In the genomic region with DNA sequence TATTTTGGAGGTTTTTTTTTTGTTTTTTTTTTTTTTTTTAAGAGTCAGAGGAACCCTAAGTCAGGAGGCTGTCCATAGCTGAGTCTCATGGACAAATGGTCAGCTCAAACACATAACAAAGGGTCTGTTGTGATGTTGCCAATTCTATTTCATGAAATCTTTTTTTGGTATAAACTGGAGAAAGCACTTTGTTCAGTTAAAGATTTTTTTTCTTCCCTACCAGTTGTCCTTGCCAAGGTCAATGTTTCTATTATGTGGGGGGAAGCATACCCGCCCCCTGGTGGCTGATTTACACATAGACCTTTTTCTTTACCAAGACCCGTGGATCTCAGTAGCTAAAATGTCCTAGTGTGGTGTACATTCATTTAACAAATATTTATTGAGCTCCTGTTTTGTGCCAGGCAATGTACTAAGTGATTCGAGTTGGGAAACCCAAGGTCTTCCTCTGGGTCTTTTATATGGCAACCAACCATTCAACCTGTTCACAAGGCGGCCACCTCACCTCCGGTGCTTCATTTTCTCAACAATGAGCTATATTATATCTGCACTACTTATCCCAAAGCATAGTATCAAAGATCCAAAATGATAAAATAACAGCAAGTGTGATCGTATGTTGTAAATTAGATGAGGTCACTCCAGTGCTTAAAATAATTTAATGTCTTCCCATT, we compare ENCODE assay signal across 8 cellular contexts.
DNase-seq lines count a peak whose midpoint lies in the region; ATAC-seq and TF ChIP-seq lines count a peak whose summit lies in the region.

No MANE protein-coding gene starts in this region.

- no peak overlapping the region for H3K4me3 ChIP-seq in right cardiac atrium (ENCODE audit: low read length)
- H3K4me3 ChIP-seq in spleen, result no peak overlapping the region

- H3K9me3 Mint-ChIP-seq in activated CD8-positive, alpha-beta T cell treated with anti-CD3 and anti-CD28 coated beads, Interleukin-2, amount 10 ng/mL, durations not matched to agents 7 days and 5 days (ENCODE audit: insufficient read depth), result no peaks in the 10 kb centered on the region

- POLR2A ChIA-PET in activated CD8-positive, alpha-beta T cell treated with anti-CD3 and anti-CD28 coated beads, Interleukin-2, amount 10 ng/mL, durations not matched to agents 7 days and 5 days (lab: Charles Lee), result no interaction called here

- TF ChIP-seq CTCF in spleen (IDR thresholded peaks at IDR 0.05 in 8 of 11, conservative IDR thresholded peaks at IDR 0.05 in 3 of 11), result peak in 10 of 11 experiments; percentile 38 to 69 (median 55)

- no peaks in the 10 kb centered on the region for H3K4me1 Mint-ChIP-seq in activated CD8-positive, alpha-beta T cell treated with anti-CD3 and anti-CD28 coated beads, Interleukin-2, amount 10 ng/mL, durations not matched to agents 7 days and 5 days (ENCODE audit: low read depth)

- H3K9me3 ChIP-seq in right cardiac atrium (ENCODE audit: control insufficient read depth, low read length) (no peaks in the 10 kb centered on the region), spleen (no peaks in the 10 kb centered on the region)

- ATAC-seq in GM21515 (IDR thresholded peaks at IDR 0.05; ENCODE audit: unreplicated experiment), result peak; percentile 82
- no peak for ATAC-seq in activated CD8-positive, alpha-beta T cell treated with anti-CD3 and anti-CD28 coated beads, Interleukin-2, amount 10 ng/mL, durations not matched to agents 7 days and 5 days
- ATAC-seq in right cardiac atrium, result peak; percentile 65 to 68
- ATAC-seq in HG02870 (IDR thresholded peaks at IDR 0.05; ENCODE audit: unreplicated experiment), result no peak

- H3K27me3 Mint-ChIP-seq in activated CD8-positive, alpha-beta T cell treated with anti-CD3 and anti-CD28 coated beads, Interleukin-2, amount 10 ng/mL, durations not matched to agents 7 days and 5 days (ENCODE audit: low read depth), result peaks cover 2% of the 10 kb centered on the region

- 43% methylated on average over 6 of the region's 6 CpGs for WGBS in right cardiac atrium
- WGBS in spleen, 5 donors, result 43 to 51% (median 48%) methylated on average over 6 of the region's 6 CpGs

- no peak overlapping the region for H3K27ac ChIP-seq in right cardiac atrium (ENCODE audit: low read length)
- H3K27ac ChIP-seq in spleen, result no peak overlapping the region

- CTCF ChIA-PET in activated CD8-positive, alpha-beta T cell treated with anti-CD3 and anti-CD28 coated beads, Interleukin-2, amount 10 ng/mL, durations not matched to agents 7 days and 5 days (lab: Charles Lee), result interaction anchor here (0.6 to 1.1 kb wide), 6 partner anchors 14 to 763 kb away, joined by 3 to 6 read pairs (median 3); no protein-coding TSS in a partner anchor

- TF ChIP-seq POLR2A in spleen (IDR thresholded peaks at IDR 0.05), result no peak

- H3K36me3 Mint-ChIP-seq in activated CD8-positive, alpha-beta T cell treated with anti-CD3 and anti-CD28 coated beads, Interleukin-2, amount 10 ng/mL, durations not matched to agents 7 days and 5 days (ENCODE audit: low read depth), result no peaks in the 10 kb centered on the region

- H3K4me1 ChIP-seq in right cardiac atrium (ENCODE audit: control insufficient read depth, insufficient read depth, low read length) (no peaks in the 10 kb centered on the region), spleen (no peaks in the 10 kb centered on the region)

- no peak overlapping the region for H3K4me3 Mint-ChIP-seq in activated CD8-positive, alpha-beta T cell treated with anti-CD3 and anti-CD28 coated beads, Interleukin-2, amount 10 ng/mL, durations not matched to agents 7 days and 5 days

- no peak overlapping the region for H3K27ac Mint-ChIP-seq in activated CD8-positive, alpha-beta T cell treated with anti-CD3 and anti-CD28 coated beads, Interleukin-2, amount 10 ng/mL, durations not matched to agents 7 days and 5 days

- H3K27me3 ChIP-seq in right cardiac atrium (ENCODE audit: control insufficient read depth, insufficient read depth), result no peaks in the 10 kb centered on the region
- H3K27me3 ChIP-seq in spleen (replicated peaks in 1 of 7), result peaks cover 0 to 8% (median 0%) of the 10 kb centered on the region in 7 donors

- DNase-seq in NOMO-1 (lab: John Stamatoyannopoulos, UW; ENCODE audit: unreplicated experiment in 2 of 2) (peak; percentile 4 to 25), NOMO-1 treated with dmso at 0.1 percent for 144 hours (lab: John Stamatoyannopoulos, UW; ENCODE audit: unreplicated experiment) (no peak), NCI-H1694 treated with DMSO at 0.1 percent for 48 hours (lab: John Stamatoyannopoulos, UW) (peak; percentile 38), right cardiac atrium (peak; percentile 44 to 64 (median 47)), spleen (no peak)
- DNase-seq in activated CD8-positive, alpha-beta T cell treated with anti-CD3 and anti-CD28 coated beads, Interleukin-2, amount 10 ng/mL, durations not matched to agents 7 days and 5 days, result peak; percentile 39

- H3K36me3 ChIP-seq in spleen, result no peaks in the 10 kb centered on the region

- intact Hi-C loops in right cardiac atrium (cut with DNase I) (no loop called here), spleen (cut with DNase I; ENCODE audit: low total_unique reads) (no loop called here)

Comparison
In these comparisons a context has a peak if more than half of its experiments do, and no peak if none do; other contexts are left out.
1. DNase-seq: peak in NOMO-1 (2 of 2), NCI-H1694 treated with DMSO at 0.1 percent for 48 hours (single experiment), activated CD8-positive, alpha-beta T cell treated with anti-CD3 and anti-CD28 coated beads, Interleukin-2, amount 10 ng/mL, durations not matched to agents 7 days and 5 days (single experiment) and right cardiac atrium (3 of 3); none in NOMO-1 treated with dmso at 0.1 percent for 144 hours (single experiment) and spleen (single experiment).
2. ATAC-seq: peak in GM21515 (single experiment) and right cardiac atrium (2 of 2); none in activated CD8-positive, alpha-beta T cell treated with anti-CD3 and anti-CD28 coated beads, Interleukin-2, amount 10 ng/mL, durations not matched to agents 7 days and 5 days (single experiment) and HG02870 (single experiment).